Comparison of ENCODE assay signal across 8 cellular contexts in the genomic region with DNA sequence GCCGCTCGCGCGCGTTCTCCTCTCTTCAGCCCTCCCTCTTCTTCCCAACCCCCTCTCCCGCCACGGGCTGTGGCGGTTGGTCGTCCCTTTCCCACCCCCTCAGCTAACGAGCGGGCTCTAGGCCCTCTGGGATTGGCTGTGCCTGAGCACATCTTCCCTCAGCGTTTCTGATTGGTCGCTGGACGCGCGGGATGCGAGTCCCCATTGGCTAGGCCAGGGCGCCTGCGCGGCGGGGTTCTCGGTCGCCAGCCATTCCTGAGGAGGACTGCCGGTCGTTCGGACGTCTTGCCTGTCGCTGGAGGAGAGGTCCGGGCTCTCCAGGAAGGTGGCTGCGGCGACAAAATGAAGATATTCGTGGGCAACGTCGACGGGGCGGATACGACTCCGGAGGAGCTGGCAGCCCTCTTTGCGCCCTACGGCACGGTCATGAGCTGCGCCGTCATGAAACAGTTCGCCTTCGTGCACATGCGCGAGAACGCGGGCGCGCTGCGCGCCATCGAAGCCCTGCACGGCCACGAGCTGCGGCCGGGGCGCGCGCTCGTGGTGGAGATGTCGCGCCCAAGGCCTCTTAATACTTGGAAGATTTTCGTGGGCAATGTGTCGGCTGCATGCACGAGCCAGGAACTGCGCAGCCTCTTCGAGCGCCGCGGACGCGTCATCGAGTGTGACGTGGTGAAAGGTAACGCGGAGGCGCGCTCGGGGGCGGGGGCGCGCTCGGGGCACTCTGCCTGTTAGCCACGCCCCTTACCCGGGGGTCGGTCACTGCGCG. TPM values are rescaled to one million over a fixed set of nuclear protein-coding genes. Genes with fewer than 3 reads are reported as not detected.
DNase-seq lines count a peak whose midpoint lies in the region; ATAC-seq, FAIRE-seq and TF ChIP-seq lines count a peak whose summit lies in the region.

A gene with protein sequence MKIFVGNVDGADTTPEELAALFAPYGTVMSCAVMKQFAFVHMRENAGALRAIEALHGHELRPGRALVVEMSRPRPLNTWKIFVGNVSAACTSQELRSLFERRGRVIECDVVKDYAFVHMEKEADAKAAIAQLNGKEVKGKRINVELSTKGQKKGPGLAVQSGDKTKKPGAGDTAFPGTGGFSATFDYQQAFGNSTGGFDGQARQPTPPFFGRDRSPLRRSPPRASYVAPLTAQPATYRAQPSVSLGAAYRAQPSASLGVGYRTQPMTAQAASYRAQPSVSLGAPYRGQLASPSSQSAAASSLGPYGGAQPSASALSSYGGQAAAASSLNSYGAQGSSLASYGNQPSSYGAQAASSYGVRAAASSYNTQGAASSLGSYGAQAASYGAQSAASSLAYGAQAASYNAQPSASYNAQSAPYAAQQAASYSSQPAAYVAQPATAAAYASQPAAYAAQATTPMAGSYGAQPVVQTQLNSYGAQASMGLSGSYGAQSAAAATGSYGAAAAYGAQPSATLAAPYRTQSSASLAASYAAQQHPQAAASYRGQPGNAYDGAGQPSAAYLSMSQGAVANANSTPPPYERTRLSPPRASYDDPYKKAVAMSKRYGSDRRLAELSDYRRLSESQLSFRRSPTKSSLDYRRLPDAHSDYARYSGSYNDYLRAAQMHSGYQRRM (plus strand): TSS at position 252 of the 769 bp plus-strand sequence. CDS start 91 bp downstream, at position 343.

- no peaks in the 10 kb centered on the region for H3K27me3 ChIP-seq in keratinocyte (ENCODE audit: control insufficient read depth, extremely low read depth, insufficient read depth, low read length)

- H3K9me3 ChIP-seq in keratinocyte (ENCODE audit: control insufficient read depth, low read depth, low read length), result no peaks in the 10 kb centered on the region

- peak within 1 kb of the TSS; percentile 100 for H3K4me2 ChIP-seq in keratinocyte (ENCODE audit: control insufficient read depth, extremely low read depth, insufficient read depth, low read depth, low read length)

- peak within 1 kb of the TSS; percentile 94 for H2AFZ ChIP-seq in keratinocyte (ENCODE audit: control insufficient read depth, low read length)

- no peaks in the 10 kb centered on the region for H3K9me1 ChIP-seq in keratinocyte (ENCODE audit: control insufficient read depth, extremely low read depth, insufficient read depth, low read length)

- ATAC-seq in GM19043 (IDR thresholded peaks at IDR 0.05; ENCODE audit: low read depth, unreplicated experiment) (peak; percentile 89), HG03378 (IDR thresholded peaks at IDR 0.05; ENCODE audit: unreplicated experiment) (peak; percentile 86)

- peak within 1 kb of the TSS; percentile 97 for H3K4me3 ChIP-seq in AG10803 (ENCODE audit: low read length)
- peak within 1 kb of the TSS; percentile 85 to 100 (median 96) for H3K4me3 ChIP-seq in keratinocyte (ENCODE audit: control insufficient read depth in 2 of 3, extremely low read depth in 1 of 3, insufficient read depth in 2 of 3, low read depth in 1 of 3, low read length in 3 of 3)

- H3K27ac ChIP-seq in keratinocyte (ENCODE audit: control insufficient read depth, insufficient read depth, low read length), result peak within 1 kb of the TSS; percentile 97

- TF ChIP-seq CTCF in AG10803 (conservative IDR thresholded peaks at IDR 0.05; ENCODE audit: low read length), result no peak
- no peak for TF ChIP-seq CTCF in keratinocyte (optimal IDR thresholded peaks at IDR 0.05 in 1 of 3, IDR thresholded peaks at IDR 0.05 in 1 of 3, conservative IDR thresholded peaks at IDR 0.05 in 1 of 3; ENCODE audit: extremely low read depth in 1 of 3, insufficient read depth in 2 of 3, low read length in 3 of 3)

- dilution Hi-C loops in keratinocyte (cut with MboI; ENCODE audit: extremely low pct_ligation_motif_present, low sequenced_read_pairs), result no loop called here

- H3K79me2 ChIP-seq in keratinocyte (ENCODE audit: control insufficient read depth, insufficient read depth, low read length), result peaks cover 50% of the 10 kb centered on the region

- H3K4me1 ChIP-seq in keratinocyte (ENCODE audit: control insufficient read depth, extremely low read depth, insufficient read depth, low read length), result peaks cover 21% of the 10 kb centered on the region

- DNase-seq in AG10803 (ENCODE audit: low read depth) (peak; percentile 99), NCI-H460 (ENCODE audit: extremely low read depth, low read depth) (peak; percentile 98), cerebellar nuclear complex (lab: John Stamatoyannopoulos, UW) (peak; percentile 91 to 97), keratinocyte (ENCODE audit: low read depth, low spot score) (peak; percentile 96)
- DNase-seq in activated CD4-positive, CD25-positive, alpha-beta regulatory T cell treated with anti-CD3 and anti-CD28 coated beads, Interleukin-2, amount 50 U/mL, for 72 hours, result peak; percentile 97
- DNase-seq in stimulated activated CD4-positive, alpha-beta T cell treated with anti-CD3 and anti-CD28 coated beads, Interleukin-15, amount 100 ng/mL, for 1 hour (ENCODE audit: low read depth in 1 of 2, low spot score in 1 of 2), result peak; percentile 95

- peak within 1 kb of the TSS; percentile 98 for H3K9ac ChIP-seq in keratinocyte (ENCODE audit: control insufficient read depth, extremely low read depth, insufficient read depth, low read length)

- H4K20me1 ChIP-seq in keratinocyte (ENCODE audit: control insufficient read depth, extremely low read depth, insufficient read depth, low read length), result peaks cover 37% of the 10 kb centered on the region

- peak; percentile 13 for FAIRE-seq in keratinocyte (lab: Jason Lieb, UNC)

- peaks cover 1 to 18% of the 10 kb centered on the region in 2 experiments for H3K36me3 ChIP-seq in keratinocyte (ENCODE audit: control insufficient read depth in 2 of 2, extremely low read depth in 1 of 2, insufficient read depth in 2 of 2, low read length in 2 of 2)

RNA-seq across cellular contexts. Expression of the gene that starts here (rescaled TPM):
- 36.9 and 38.1 TPM in 2 replicates for total RNA-seq in NCI-H460 (2014; rRNA removed; shearing (Covaris generic))
- 70.7 and 99.2 TPM in 2 replicates for polyA plus RNA-seq in NCI-H460 (2014; cell fraction: nucleus; rRNA removed)
- polyA plus RNA-seq in keratinocyte, result 10.5 to 23.8 TPM (median 16.6 TPM) in 3 replicates
- 11.9 TPM for polyA plus RNA-seq in keratinocyte (2011; ENCODE audit: low read depth)
- polyA plus RNA-seq in keratinocyte (2011; cell fraction: cytosol; rRNA removed), result 12.8 and 13.9 TPM in 2 replicates
- 20.6 and 27.5 TPM in 2 replicates for polyA plus RNA-seq in keratinocyte (2011; cell fraction: nucleus; rRNA removed)
- polyA plus RNA-seq in keratinocyte (2012; ENCODE audit: low replicate concordance), result 24.1 and 40.8 TPM in 2 replicates
- 16.0 to 47.8 TPM (median 22.0 TPM) in 3 replicates for polyA minus RNA-seq in keratinocyte
- polyA minus RNA-seq in keratinocyte (2011; cell fraction: cytosol; rRNA and poly(A)+ RNA removed), result 33.2 TPM
- 28.2 and 29.7 TPM in 2 replicates for polyA minus RNA-seq in keratinocyte (2011; cell fraction: nucleus; rRNA and poly(A)+ RNA removed)

Comparison
In these comparisons a context has a peak if more than half of its experiments do, and no peak if none do; other contexts are left out.
1. Peak in every context shown above with its lines: DNase-seq, ATAC-seq, H3K4me3 ChIP-seq and H3K27ac ChIP-seq.